ENCODE assay signal across 1 cellular context in genomic region chr1:45172015-45172414, GRCh38.
A peak's percentile ranks its signal among the peaks of the same experiment; 100 is the strongest.
TF ChIP-seq lines count a peak whose summit lies in the region.

No MANE protein-coding gene starts in this region.

TF ChIP-seq in HepG2, 621 proteins besides CTCF, POLR2A, EP300 and RAD21 (continued from another document and continues in another):
- TF ChIP-seq, protein P1, sequence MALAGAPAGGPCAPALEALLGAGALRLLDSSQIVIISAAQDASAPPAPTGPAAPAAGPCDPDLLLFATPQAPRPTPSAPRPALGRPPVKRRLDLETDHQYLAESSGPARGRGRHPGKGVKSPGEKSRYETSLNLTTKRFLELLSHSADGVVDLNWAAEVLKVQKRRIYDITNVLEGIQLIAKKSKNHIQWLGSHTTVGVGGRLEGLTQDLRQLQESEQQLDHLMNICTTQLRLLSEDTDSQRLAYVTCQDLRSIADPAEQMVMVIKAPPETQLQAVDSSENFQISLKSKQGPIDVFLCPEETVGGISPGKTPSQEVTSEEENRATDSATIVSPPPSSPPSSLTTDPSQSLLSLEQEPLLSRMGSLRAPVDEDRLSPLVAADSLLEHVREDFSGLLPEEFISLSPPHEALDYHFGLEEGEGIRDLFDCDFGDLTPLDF (CRISPR knock-in tag; IDR thresholded peaks at IDR 0.05): no peak
- TF ChIP-seq GATAD2A (CRISPR knock-in tag; IDR thresholded peaks at IDR 0.05): peak; percentile 97
- no peak for TF ChIP-seq GTF2F1 (IDR thresholded peaks at IDR 0.05; ENCODE audit: low read length)
- peak; percentile 70 for TF ChIP-seq HDAC1 (CRISPR knock-in tag; IDR thresholded peaks at IDR 0.05)
- TF ChIP-seq POGZ (CRISPR knock-in tag; IDR thresholded peaks at IDR 0.05): peak; percentile 70
- TF ChIP-seq MAZ (IDR thresholded peaks at IDR 0.05; ENCODE audit: borderline replicate concordance, low read depth, low read length): no peak
- no peak for TF ChIP-seq MAZ (CRISPR knock-in tag; IDR thresholded peaks at IDR 0.05; ENCODE audit: low read depth)
- TF ChIP-seq KMT2B (CRISPR knock-in tag; IDR thresholded peaks at IDR 0.05): peak; percentile 37; the same call in 1 of the 2 replicates
- TF ChIP-seq MTA1 (CRISPR knock-in tag; IDR thresholded peaks at IDR 0.05; ENCODE audit: borderline replicate concordance): no peak
- no peak for TF ChIP-seq KLF15 (CRISPR knock-in tag; IDR thresholded peaks at IDR 0.05; ENCODE audit: borderline replicate concordance)
- peak; percentile 87 for TF ChIP-seq SOX13 (IDR thresholded peaks at IDR 0.05)
- TF ChIP-seq SOX13 (CRISPR knock-in tag; conservative IDR thresholded peaks at IDR 0.05 in 1 of 2, IDR thresholded peaks at IDR 0.05 in 1 of 2): peak in 1 of 2 experiments; percentile 97; a peak in 2 of 4 replicates
- TF ChIP-seq FOSL2 (CRISPR knock-in tag; IDR thresholded peaks at IDR 0.05): peak; percentile 89; the same call in 1 of the 2 replicates
- peak; percentile 85 for TF ChIP-seq SIX4 (CRISPR knock-in tag; IDR thresholded peaks at IDR 0.05)
- TF ChIP-seq PCBP1 (IDR thresholded peaks at IDR 0.05; ENCODE audit: borderline replicate concordance, low read depth, low read length): no peak
- TF ChIP-seq CREM (IDR thresholded peaks at IDR 0.05): peak; percentile 88
- no peak for TF ChIP-seq CREM (CRISPR knock-in tag; IDR thresholded peaks at IDR 0.05)
- TF ChIP-seq ZNF205 (CRISPR knock-in tag; IDR thresholded peaks at IDR 0.05): peak; percentile 65; the same call in 1 of the 2 replicates
- no peak for TF ChIP-seq WIZ (CRISPR knock-in tag; IDR thresholded peaks at IDR 0.05)
- TF ChIP-seq PITX1 (CRISPR knock-in tag; IDR thresholded peaks at IDR 0.05): peak; percentile 90
- no peak for TF ChIP-seq ZIK1 (CRISPR knock-in tag; IDR thresholded peaks at IDR 0.05; ENCODE audit: borderline replicate concordance, low read depth)
- peak; percentile 39; the same call in 1 of the 2 replicates for TF ChIP-seq ZNF264 (CRISPR knock-in tag; IDR thresholded peaks at IDR 0.05)
- peak; percentile 97 for TF ChIP-seq ATF3 (CRISPR knock-in tag; IDR thresholded peaks at IDR 0.05)
- TF ChIP-seq MEIS2 (CRISPR knock-in tag; IDR thresholded peaks at IDR 0.05): no peak
- no peak for TF ChIP-seq SRSF4 (IDR thresholded peaks at IDR 0.05; ENCODE audit: low read depth, low read length, poor library complexity, severe bottlenecking)
- no peak for TF ChIP-seq ZNF713 (CRISPR knock-in tag; IDR thresholded peaks at IDR 0.05)
- 0 out of 2 replicates have a peak, but pooled peaks have one; percentile 20 for TF ChIP-seq TP53 (CRISPR knock-in tag; conservative IDR thresholded peaks at IDR 0.05)
- TF ChIP-seq, protein P2, sequence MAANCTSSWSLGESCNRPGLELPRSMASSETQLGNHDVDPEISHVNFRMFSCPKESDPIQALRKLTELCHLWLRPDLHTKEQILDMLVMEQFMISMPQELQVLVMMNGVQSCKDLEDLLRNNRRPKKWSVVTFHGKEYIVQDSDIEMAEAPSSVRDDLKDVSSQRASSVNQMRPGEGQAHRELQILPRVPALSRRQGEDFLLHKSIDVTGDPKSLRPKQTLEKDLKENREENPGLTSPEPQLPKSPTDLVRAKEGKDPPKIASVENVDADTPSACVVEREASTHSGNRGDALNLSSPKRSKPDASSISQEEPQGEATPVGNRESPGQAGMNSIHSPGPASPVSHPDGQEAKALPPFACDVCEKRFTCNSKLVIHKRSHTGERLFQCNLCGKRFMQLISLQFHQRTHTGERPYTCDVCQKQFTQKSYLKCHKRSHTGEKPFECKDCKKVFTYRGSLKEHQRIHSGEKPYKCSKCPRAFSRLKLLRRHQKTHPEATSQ (CRISPR knock-in tag; IDR thresholded peaks at IDR 0.05; ENCODE audit: borderline replicate concordance): no peak
- TF ChIP-seq ZFP62 (CRISPR knock-in tag; IDR thresholded peaks at IDR 0.05): no peak
- no peak for TF ChIP-seq ZFAT (CRISPR knock-in tag; conservative IDR thresholded peaks at IDR 0.05)
- TF ChIP-seq SNRNP70 (IDR thresholded peaks at IDR 0.05; ENCODE audit: low read depth, low read length): no peak
- TF ChIP-seq, protein P3, sequence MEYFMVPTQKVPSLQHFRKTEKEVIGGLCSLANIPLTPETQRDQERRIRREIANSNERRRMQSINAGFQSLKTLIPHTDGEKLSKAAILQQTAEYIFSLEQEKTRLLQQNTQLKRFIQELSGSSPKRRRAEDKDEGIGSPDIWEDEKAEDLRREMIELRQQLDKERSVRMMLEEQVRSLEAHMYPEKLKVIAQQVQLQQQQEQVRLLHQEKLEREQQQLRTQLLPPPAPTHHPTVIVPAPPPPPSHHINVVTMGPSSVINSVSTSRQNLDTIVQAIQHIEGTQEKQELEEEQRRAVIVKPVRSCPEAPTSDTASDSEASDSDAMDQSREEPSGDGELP (IDR thresholded peaks at IDR 0.05; ENCODE audit: borderline replicate concordance, low read depth): peak; percentile 48; the same call in 1 of the 2 replicates
- TF ChIP-seq PTBP1 (IDR thresholded peaks at IDR 0.05; ENCODE audit: low read depth, low read length, poor library complexity, severe bottlenecking): no peak
- no peak for TF ChIP-seq ZNF34 (CRISPR knock-in tag; IDR thresholded peaks at IDR 0.05; ENCODE audit: borderline replicate concordance)
- TF ChIP-seq, protein P4, sequence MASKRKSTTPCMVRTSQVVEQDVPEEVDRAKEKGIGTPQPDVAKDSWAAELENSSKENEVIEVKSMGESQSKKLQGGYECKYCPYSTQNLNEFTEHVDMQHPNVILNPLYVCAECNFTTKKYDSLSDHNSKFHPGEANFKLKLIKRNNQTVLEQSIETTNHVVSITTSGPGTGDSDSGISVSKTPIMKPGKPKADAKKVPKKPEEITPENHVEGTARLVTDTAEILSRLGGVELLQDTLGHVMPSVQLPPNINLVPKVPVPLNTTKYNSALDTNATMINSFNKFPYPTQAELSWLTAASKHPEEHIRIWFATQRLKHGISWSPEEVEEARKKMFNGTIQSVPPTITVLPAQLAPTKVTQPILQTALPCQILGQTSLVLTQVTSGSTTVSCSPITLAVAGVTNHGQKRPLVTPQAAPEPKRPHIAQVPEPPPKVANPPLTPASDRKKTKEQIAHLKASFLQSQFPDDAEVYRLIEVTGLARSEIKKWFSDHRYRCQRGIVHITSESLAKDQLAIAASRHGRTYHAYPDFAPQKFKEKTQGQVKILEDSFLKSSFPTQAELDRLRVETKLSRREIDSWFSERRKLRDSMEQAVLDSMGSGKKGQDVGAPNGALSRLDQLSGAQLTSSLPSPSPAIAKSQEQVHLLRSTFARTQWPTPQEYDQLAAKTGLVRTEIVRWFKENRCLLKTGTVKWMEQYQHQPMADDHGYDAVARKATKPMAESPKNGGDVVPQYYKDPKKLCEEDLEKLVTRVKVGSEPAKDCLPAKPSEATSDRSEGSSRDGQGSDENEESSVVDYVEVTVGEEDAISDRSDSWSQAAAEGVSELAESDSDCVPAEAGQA (IDR thresholded peaks at IDR 0.05; ENCODE audit: low read depth): no peak
- TF ChIP-seq, protein P4 (CRISPR knock-in tag; IDR thresholded peaks at IDR 0.05; ENCODE audit: borderline replicate concordance): no peak
- TF ChIP-seq NR3C1 (CRISPR knock-in tag; IDR thresholded peaks at IDR 0.05): no peak
- no peak for TF ChIP-seq TCF12 (IDR thresholded peaks at IDR 0.05)
- 0 out of 2 replicates have a peak, but pooled peaks have one; percentile 42 for TF ChIP-seq TCF12 (CRISPR knock-in tag; IDR thresholded peaks at IDR 0.05)
- TF ChIP-seq U2AF1 (optimal IDR thresholded peaks at IDR 0.05; ENCODE audit: low read depth, low read length): no peak
- peak; percentile 97 for TF ChIP-seq CEBPG (CRISPR knock-in tag; IDR thresholded peaks at IDR 0.05)
- TF ChIP-seq SOX5 (CRISPR knock-in tag; IDR thresholded peaks at IDR 0.05; ENCODE audit: borderline replicate concordance): peak; percentile 95
- TF ChIP-seq HNRNPK (IDR thresholded peaks at IDR 0.05; ENCODE audit: low read depth, low read length, poor library complexity, severe bottlenecking): no peak
- TF ChIP-seq CCDC6 (CRISPR knock-in tag; IDR thresholded peaks at IDR 0.05): no peak
- no peak for TF ChIP-seq ZFP36L1 (CRISPR knock-in tag; IDR thresholded peaks at IDR 0.05)
- TF ChIP-seq ZNF496 (CRISPR knock-in tag; IDR thresholded peaks at IDR 0.05; ENCODE audit: insufficient replicate concordance): no peak
- TF ChIP-seq FOXK1 (CRISPR knock-in tag; IDR thresholded peaks at IDR 0.05; ENCODE audit: borderline replicate concordance, low read depth): peak; percentile 37; the same call in 1 of the 2 replicates
- TF ChIP-seq YEATS4 (CRISPR knock-in tag; IDR thresholded peaks at IDR 0.05; ENCODE audit: borderline replicate concordance): 0 out of 2 replicates have a peak, but pooled peaks have one; percentile 26
- TF ChIP-seq, protein P5, sequence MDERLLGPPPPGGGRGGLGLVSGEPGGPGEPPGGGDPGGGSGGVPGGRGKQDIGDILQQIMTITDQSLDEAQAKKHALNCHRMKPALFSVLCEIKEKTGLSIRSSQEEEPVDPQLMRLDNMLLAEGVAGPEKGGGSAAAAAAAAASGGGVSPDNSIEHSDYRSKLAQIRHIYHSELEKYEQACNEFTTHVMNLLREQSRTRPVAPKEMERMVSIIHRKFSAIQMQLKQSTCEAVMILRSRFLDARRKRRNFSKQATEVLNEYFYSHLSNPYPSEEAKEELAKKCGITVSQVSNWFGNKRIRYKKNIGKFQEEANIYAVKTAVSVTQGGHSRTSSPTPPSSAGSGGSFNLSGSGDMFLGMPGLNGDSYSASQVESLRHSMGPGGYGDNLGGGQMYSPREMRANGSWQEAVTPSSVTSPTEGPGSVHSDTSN (CRISPR knock-in tag; IDR thresholded peaks at IDR 0.05): no peak
- no peak for TF ChIP-seq ZMYM3 (CRISPR knock-in tag; IDR thresholded peaks at IDR 0.05)
- TF ChIP-seq NCOA2 (CRISPR knock-in tag; IDR thresholded peaks at IDR 0.05): peak; percentile 95
- TF ChIP-seq, protein P6, sequence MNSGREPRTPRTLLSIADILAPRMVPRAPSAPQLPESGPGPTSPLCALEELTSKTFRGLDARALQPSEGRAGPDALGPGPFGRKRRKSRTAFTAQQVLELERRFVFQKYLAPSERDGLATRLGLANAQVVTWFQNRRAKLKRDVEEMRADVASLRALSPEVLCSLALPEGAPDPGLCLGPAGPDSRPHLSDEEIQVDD (CRISPR knock-in tag; IDR thresholded peaks at IDR 0.05; ENCODE audit: borderline replicate concordance): no peak
- TF ChIP-seq ZNF431 (CRISPR knock-in tag; IDR thresholded peaks at IDR 0.05; ENCODE audit: borderline replicate concordance, low read depth): no peak
- TF ChIP-seq ATF1 (CRISPR knock-in tag; IDR thresholded peaks at IDR 0.05): peak; percentile 58
- no peak for TF ChIP-seq RAD51 (IDR thresholded peaks at IDR 0.05; ENCODE audit: borderline replicate concordance)
- TF ChIP-seq ZNF124 (CRISPR knock-in tag; IDR thresholded peaks at IDR 0.05): no peak
- no peak for TF ChIP-seq AKAP8 (CRISPR knock-in tag; IDR thresholded peaks at IDR 0.05)
- no peak for TF ChIP-seq ZNF75D (CRISPR knock-in tag; IDR thresholded peaks at IDR 0.05; ENCODE audit: borderline replicate concordance)
- no peak for TF ChIP-seq ZNF768 (CRISPR knock-in tag; IDR thresholded peaks at IDR 0.05)
- TF ChIP-seq NFATC3 (CRISPR knock-in tag; IDR thresholded peaks at IDR 0.05): no peak
- TF ChIP-seq SIX1 (CRISPR knock-in tag; IDR thresholded peaks at IDR 0.05; ENCODE audit: borderline replicate concordance): peak; percentile 92
